ENCODE assay signal across 2 cellular contexts in genomic region chr4:73222466-73223257, GRCh38.
TF ChIP-seq lines count a peak whose summit lies in the region.

No MANE protein-coding gene starts in this region.

TF ChIP-seq in SK-N-SH, 30 proteins besides CTCF, POLR2A, EP300 and RAD21 (continued from another document and continues in another):
- TF ChIP-seq RFX5 (IDR thresholded peaks at IDR 0.05; ENCODE audit: low read length) (no peak; the same call in 1 of the 2 replicates), EZH2phosphoT487 (IDR thresholded peaks at IDR 0.05; ENCODE audit: borderline replicate concordance, low read depth) (no peak), NFIC (IDR thresholded peaks at IDR 0.05; ENCODE audit: borderline replicate concordance) (peak; percentile 54; the same call in 1 of the 2 replicates), GABPA (IDR thresholded peaks at IDR 0.05; ENCODE audit: low read depth) (peak; percentile 80), CHD2 (IDR thresholded peaks at IDR 0.05; ENCODE audit: low read length, partially characterized antibody) (peak; percentile 53), MAX (IDR thresholded peaks at IDR 0.05; ENCODE audit: low read depth) (peak; percentile 95), ELF1 (IDR thresholded peaks at IDR 0.05) (peak; percentile 54; the same call in 1 of the 2 replicates), POLR2AphosphoS5 (IDR thresholded peaks at IDR 0.05; ENCODE audit: low read depth, low read length) (peak; percentile 93), SIN3A (IDR thresholded peaks at IDR 0.05; ENCODE audit: borderline replicate concordance, low read depth, low read length) (peak; percentile 85; the same call in 1 of the 2 replicates), MXI1 (IDR thresholded peaks at IDR 0.05; ENCODE audit: low read depth, low read length) (peak; percentile 96), GATA2 (CRISPR knock-in tag; IDR thresholded peaks at IDR 0.05) (peak; percentile 76), ZBTB33 (IDR thresholded peaks at IDR 0.05; ENCODE audit: borderline replicate concordance, low read depth) (no peak), MEF2A (IDR thresholded peaks at IDR 0.05; ENCODE audit: borderline replicate concordance, low read depth) (peak; percentile 16; the same call in 1 of the 2 replicates), RXRA (IDR thresholded peaks at IDR 0.05; ENCODE audit: borderline replicate concordance, low read depth) (no peak), SMC3 (IDR thresholded peaks at IDR 0.05; ENCODE audit: low read depth, low read length) (no peak), TEAD4 (IDR thresholded peaks at IDR 0.05; ENCODE audit: borderline replicate concordance, insufficient read depth) (no peak), USF1 (IDR thresholded peaks at IDR 0.05; ENCODE audit: borderline replicate concordance, low read depth) (no peak), RCOR1 (IDR thresholded peaks at IDR 0.05; ENCODE audit: low read length) (no peak), REST (IDR thresholded peaks at IDR 0.05; ENCODE audit: low read depth, low read length) (no peak), JUND (IDR thresholded peaks at IDR 0.05) (peak; percentile 81), FOSL2 (IDR thresholded peaks at IDR 0.05; ENCODE audit: borderline replicate concordance, low read depth) (peak; percentile 70; the same call in 1 of the 2 replicates), IRF3 (IDR thresholded peaks at IDR 0.05; ENCODE audit: low read depth, low read length) (no peak), NRF1 (IDR thresholded peaks at IDR 0.05; ENCODE audit: low read depth, low read length) (no peak)

TF ChIP-seq in K562, 482 proteins besides CTCF, POLR2A, EP300 and RAD21 (continued from another document and continues in another):
- TF ChIP-seq ZFP91 (CRISPR knock-in tag; IDR thresholded peaks at IDR 0.05), result peak; percentile 92
- TF ChIP-seq BRCA1 (IDR thresholded peaks at IDR 0.05), result no peak
- no peak for TF ChIP-seq BRCA1 (CRISPR knock-in tag; IDR thresholded peaks at IDR 0.05)
- no peak for TF ChIP-seq SNIP1 (IDR thresholded peaks at IDR 0.05; ENCODE audit: low read depth)
- TF ChIP-seq HNRNPK (IDR thresholded peaks at IDR 0.05; ENCODE audit: low read depth, low read length, poor library complexity, severe bottlenecking), result no peak
- TF ChIP-seq TCF7L2 (IDR thresholded peaks at IDR 0.05; ENCODE audit: low read depth, low read length), result peak; percentile 94
- no peak for TF ChIP-seq RBM22 (IDR thresholded peaks at IDR 0.05; ENCODE audit: low read depth, low read length, poor library complexity, severe bottlenecking)
- TF ChIP-seq E2F5 (CRISPR knock-in tag; IDR thresholded peaks at IDR 0.05), result no peak
- no peak for TF ChIP-seq CHD4 (IDR thresholded peaks at IDR 0.05; ENCODE audit: insufficient read depth, insufficient replicate concordance, low read depth, low read length, poor library complexity, severe bottlenecking)
- no peak for TF ChIP-seq ZNF79 (CRISPR knock-in tag; IDR thresholded peaks at IDR 0.05; ENCODE audit: low read depth)
- 0 out of 2 replicates have a peak, but pooled peaks have one; percentile 32 for TF ChIP-seq ZBTB9 (CRISPR knock-in tag; IDR thresholded peaks at IDR 0.05)
- TF ChIP-seq FOXK1 (CRISPR knock-in tag; IDR thresholded peaks at IDR 0.05; ENCODE audit: borderline replicate concordance), result no peak
- TF ChIP-seq PATZ1 (CRISPR knock-in tag; IDR thresholded peaks at IDR 0.05; ENCODE audit: borderline replicate concordance), result no peak
- no peak for TF ChIP-seq EZH2 (IDR thresholded peaks at IDR 0.05; ENCODE audit: borderline replicate concordance, low read depth, low read length)
- TF ChIP-seq CHD7 (IDR thresholded peaks at IDR 0.05; ENCODE audit: low read depth, low read length), result no peak
- no peak for TF ChIP-seq FOS (IDR thresholded peaks at IDR 0.05; ENCODE audit: extremely low read depth, insufficient read length)
- no peak for TF ChIP-seq FUS (optimal IDR thresholded peaks at IDR 0.05; ENCODE audit: low read depth, low read length)
- no peak for TF ChIP-seq NFIX (CRISPR knock-in tag; IDR thresholded peaks at IDR 0.05; ENCODE audit: low read depth)
- TF ChIP-seq CEBPG (CRISPR knock-in tag; IDR thresholded peaks at IDR 0.05), result no peak
- TF ChIP-seq CEBPG (tag; conservative IDR thresholded peaks at IDR 0.05 in 1 of 2, IDR thresholded peaks at IDR 0.05 in 1 of 2), result 0 out of 4 replicates have a peak, but pooled peaks of 1 of the 2 experiments have one; percentile 11
- TF ChIP-seq TRIM25 (IDR thresholded peaks at IDR 0.05; ENCODE audit: borderline replicate concordance), result no peak
- TF ChIP-seq HCFC1 (IDR thresholded peaks at IDR 0.05; ENCODE audit: low read depth, low read length), result no peak
